Comparison of ENCODE assay signal across 8 cellular contexts in genomic region chr4:124060261-124060918, GRCh38.
DNase-seq lines count a peak whose midpoint lies in the region; ATAC-seq, FAIRE-seq and TF ChIP-seq lines count a peak whose summit lies in the region.

No MANE protein-coding gene starts in this region.

- H3K9me3 ChIP-seq in mesenchymal stem cell (ENCODE audit: control insufficient read depth, low read length) (no peaks in the 10 kb centered on the region), T-helper 17 cell (ENCODE audit: control insufficient read depth, low read length, poor library complexity, severe bottlenecking) (no peaks in the 10 kb centered on the region)

- no peak overlapping the region for H3K4ac ChIP-seq in mesenchymal stem cell (ENCODE audit: low read depth in 1 of 2, low read length in 2 of 2)

- no peak overlapping the region for H2BK15ac ChIP-seq in mesenchymal stem cell (ENCODE audit: low read depth, poor library complexity, severe bottlenecking)

- no peak overlapping the region for H3K18ac ChIP-seq in mesenchymal stem cell (ENCODE audit: low read depth in 1 of 2, low read length in 2 of 2)

- DNase-seq in brain microvascular endothelial cell (peak; percentile 31), mesenchymal stem cell (peak; percentile 56), RCC 7860 (ENCODE audit: low spot score) (no peak), progenitor cell of endocrine pancreas (ENCODE audit: low spot score, unreplicated experiment) (no peak), T-helper 17 cell (no peak)
- DNase-seq in stimulated activated CD8-positive, alpha-beta memory T cell treated with anti-CD3 and anti-CD28 coated beads, Interleukin-4, amount 100 ng/mL, for 48 hours: no peak

- H3K9me3 Mint-ChIP-seq in progenitor cell of endocrine pancreas (ENCODE audit: low read depth): no peaks in the 10 kb centered on the region

- no peaks in the 10 kb centered on the region for H3K27me3 ChIP-seq in brain microvascular endothelial cell (replicated peaks)
- no peaks in the 10 kb centered on the region for H3K27me3 ChIP-seq in mesenchymal stem cell (ENCODE audit: control insufficient read depth in 1 of 2, insufficient read depth in 1 of 2, low read length in 2 of 2)

- H3K4me1 Mint-ChIP-seq in progenitor cell of endocrine pancreas (ENCODE audit: low read depth) (no peaks in the 10 kb centered on the region), T-helper 17 cell (no peaks in the 10 kb centered on the region)

- no peak overlapping the region for H3K23ac ChIP-seq in mesenchymal stem cell (ENCODE audit: low read length in 2 of 2)

- peak overlapping the region; percentile 57 for H3K27ac ChIP-seq in brain microvascular endothelial cell
- H3K27ac ChIP-seq in mesenchymal stem cell (ENCODE audit: low read length, poor library complexity, severe bottlenecking): no peak overlapping the region

- ATAC-seq in GM18502 (IDR thresholded peaks at IDR 0.05; ENCODE audit: poor library complexity, unreplicated experiment) (peak; percentile 83), HG03442 (IDR thresholded peaks at IDR 0.05; ENCODE audit: unreplicated experiment) (peak; percentile 61), T-helper 17 cell (no peak)

- WGBS in mesenchymal stem cell: no CpG with 5 or more reads among the region's 2 CpGs

- no peaks in the 10 kb centered on the region for H3K4me1 ChIP-seq in mesenchymal stem cell (ENCODE audit: control insufficient read depth, insufficient read depth, low read depth, low read length)

- H2BK120ac ChIP-seq in mesenchymal stem cell (ENCODE audit: low read depth, low read length): no peak overlapping the region

- H4K91ac ChIP-seq in mesenchymal stem cell (ENCODE audit: low read length): no peak overlapping the region

- H3K4me3 Mint-ChIP-seq in progenitor cell of endocrine pancreas (ENCODE audit: low read depth) (no peak overlapping the region), T-helper 17 cell (no peak overlapping the region)

- H3K4me2 ChIP-seq in mesenchymal stem cell (ENCODE audit: low read length, poor library complexity, severe bottlenecking): no peak overlapping the region

- no peak overlapping the region for H2AFZ ChIP-seq in mesenchymal stem cell (ENCODE audit: low read depth, low read length)

- H3K36me3 ChIP-seq in brain microvascular endothelial cell (replicated peaks) (no peaks in the 10 kb centered on the region), mesenchymal stem cell (ENCODE audit: control insufficient read depth in 1 of 2, insufficient read depth in 2 of 2, low read depth in 1 of 2, low read length in 2 of 2) (no peaks in the 10 kb centered on the region)

- H3K27me3 Mint-ChIP-seq in progenitor cell of endocrine pancreas (no peaks in the 10 kb centered on the region), T-helper 17 cell (no peaks in the 10 kb centered on the region)

- H3K4me3 ChIP-seq in brain microvascular endothelial cell (ENCODE audit: low read depth, low read length) (no peak overlapping the region), mesenchymal stem cell (ENCODE audit: insufficient read depth in 1 of 2, low read depth in 1 of 2, low read length in 2 of 2) (no peak overlapping the region)

- H2BK12ac ChIP-seq in mesenchymal stem cell (ENCODE audit: low read length in 2 of 2): no peak overlapping the region

- H3K36me3 Mint-ChIP-seq in progenitor cell of endocrine pancreas (ENCODE audit: insufficient read depth) (no peaks in the 10 kb centered on the region), T-helper 17 cell (ENCODE audit: low read depth) (no peaks in the 10 kb centered on the region)

- no peak for FAIRE-seq in RCC 7860 (lab: Jason Lieb, UNC)

- H3K9ac ChIP-seq in mesenchymal stem cell (ENCODE audit: low read length): peak overlapping the region; percentile 58

- H2BK5ac ChIP-seq in mesenchymal stem cell (ENCODE audit: low read depth, low read length, poor library complexity, severe bottlenecking): no peak overlapping the region

- no peak overlapping the region for H2AK5ac ChIP-seq in mesenchymal stem cell (ENCODE audit: low read length, severe bottlenecking)

- H3K27ac Mint-ChIP-seq in progenitor cell of endocrine pancreas: no peak overlapping the region
- H3K27ac Mint-ChIP-seq in T-helper 17 cell: no peak overlapping the region

- H3K79me1 ChIP-seq in mesenchymal stem cell (replicated peaks; ENCODE audit: low read length, poor library complexity, severe bottlenecking): no peaks in the 10 kb centered on the region

- no peak overlapping the region for H3K14ac ChIP-seq in mesenchymal stem cell (ENCODE audit: low read length in 2 of 2)

- in situ Hi-C loops in brain microvascular endothelial cell (cut with HindIII; ENCODE audit: low pct_ligation_motif_present, low sequenced_read_pairs): no loop called here

- no peak overlapping the region for H4K8ac ChIP-seq in mesenchymal stem cell (ENCODE audit: low read length)

- no peak for TF ChIP-seq CTCF in brain microvascular endothelial cell (IDR thresholded peaks at IDR 0.05; ENCODE audit: low read depth, low read length, missing control alignments)
- TF ChIP-seq CTCF in progenitor cell of endocrine pancreas (IDR thresholded peaks at IDR 0.05; ENCODE audit: unreplicated experiment): no peak

Comparison
In these comparisons a context has a peak if more than half of its experiments do, and no peak if none do; other contexts are left out.
1. DNase-seq: peak in brain microvascular endothelial cell (single experiment) and mesenchymal stem cell (single experiment); none in RCC 7860 (single experiment), progenitor cell of endocrine pancreas (single experiment), stimulated activated CD8-positive, alpha-beta memory T cell treated with anti-CD3 and anti-CD28 coated beads, Interleukin-4, amount 100 ng/mL, for 48 hours (single experiment) and T-helper 17 cell (0 of 3).